In the genomic region with DNA sequence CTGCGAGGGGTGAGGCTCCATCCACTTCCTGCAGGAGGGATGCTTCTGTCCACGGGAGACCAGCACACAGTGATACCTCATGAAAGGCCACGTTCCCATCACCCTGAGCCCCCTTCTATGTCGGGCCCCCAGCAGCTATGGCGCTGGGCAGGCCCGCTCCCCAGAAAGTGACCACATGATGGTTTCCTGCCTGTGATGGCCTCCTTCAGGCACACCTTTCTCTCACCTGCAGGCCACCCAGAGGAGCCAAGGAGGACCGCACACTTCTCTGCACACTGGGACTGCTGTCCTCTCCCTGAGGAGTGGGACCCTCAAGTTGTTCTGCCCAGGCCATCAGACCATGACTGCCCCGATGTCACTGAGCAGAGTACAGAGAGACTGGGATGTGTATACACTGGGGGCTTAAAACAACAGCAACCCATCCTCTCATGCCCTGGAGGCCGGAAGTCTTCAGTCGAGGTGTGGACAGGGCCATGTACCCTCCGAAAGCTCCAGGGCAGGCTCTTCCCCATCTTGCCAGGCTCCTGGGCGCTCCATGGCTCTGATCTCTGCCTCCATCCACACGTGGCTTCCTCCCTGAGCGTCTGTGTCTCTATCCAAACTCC, we compare ENCODE assay signal across 26 cellular contexts.
"Had no signal": no experiment of that assay in that cellular context is flagged by ENCODE, and none has a peak within 500 bp of the region (broad histone marks: within the 10 kb centered on the region; RNA-seq: fewer than 3 reads in every experiment).

No MANE protein-coding gene starts in this region.

- H3K4me3 ChIP-seq: ovary, psoas muscle, right lobe of liver, sigmoid colon, stomach, tibial artery, transverse colon, vagina had no signal

- H3K4me3 Mint-ChIP-seq: naive thymus-derived CD8-positive, alpha-beta T cell; natural killer cell treated with Interleukin-12 subunit alpha and Interleukin-12 subunit beta and Interleukin-15 and Interleukin-18, amount 100 ng/mL, for 72 hours; nephron progenitor cell; neural crest cell; stimulated activated effector memory CD8-positive, alpha-beta T cell treated with anti-CD3 and anti-CD28 coated beads, Interleukin-12 subunit alpha, Interleukin-12 subunit beta, amount 100 ng/mL, for 72 hours; stimulated activated naive B cell treated with anti-CD40 and anti-IgM and Interleukin-4, amounts not matched to agents 10 μg/mL and 1 μg/mL and 100 μg/mL, for 72 hours; stimulated activated naive CD8-positive, alpha-beta T cell treated with anti-CD3 and anti-CD28 coated beads, Interleukin-15, Interleukin-2, amounts not matched to agents 100 ng/mL and 50 ng/mL, for 24 hours; type B pancreatic cell had no signal

- H3K36me3 Mint-ChIP-seq: naive thymus-derived CD8-positive, alpha-beta T cell; natural killer cell treated with Interleukin-12 subunit alpha and Interleukin-12 subunit beta and Interleukin-15 and Interleukin-18, amount 100 ng/mL, for 72 hours; stimulated activated effector memory CD8-positive, alpha-beta T cell treated with anti-CD3 and anti-CD28 coated beads, Interleukin-12 subunit alpha, Interleukin-12 subunit beta, amount 100 ng/mL, for 72 hours; stimulated activated naive B cell treated with anti-CD40 and anti-IgM and Interleukin-4, amounts not matched to agents 10 μg/mL and 1 μg/mL and 100 μg/mL, for 72 hours; type B pancreatic cell had no signal

- H2AFZ ChIP-seq: parathyroid adenoma had no signal

- H3K9ac ChIP-seq: parathyroid adenoma had no signal

- H3K27me3 Mint-ChIP-seq: stimulated activated naive B cell treated with anti-CD40 and anti-IgM and Interleukin-4, amounts not matched to agents 10 μg/mL and 1 μg/mL and 100 μg/mL, for 72 hours; stimulated activated naive CD8-positive, alpha-beta T cell treated with anti-CD3 and anti-CD28 coated beads, Interleukin-15, Interleukin-2, amounts not matched to agents 100 ng/mL and 50 ng/mL, for 24 hours; type B pancreatic cell had no signal

- H3K27me3 ChIP-seq: ovary, right lobe of liver, sigmoid colon, transverse colon, vagina had no signal

- H3K36me3 ChIP-seq: ovary, right lobe of liver, sigmoid colon, stomach, tibial artery, transverse colon, vagina had no signal

- ATAC-seq: naive thymus-derived CD8-positive, alpha-beta T cell; natural killer cell treated with Interleukin-12 subunit alpha and Interleukin-12 subunit beta and Interleukin-15 and Interleukin-18, amount 100 ng/mL, for 72 hours; psoas muscle; right cardiac atrium; right lobe of liver; stimulated activated effector memory CD8-positive, alpha-beta T cell treated with anti-CD3 and anti-CD28 coated beads, Interleukin-12 subunit alpha, Interleukin-12 subunit beta, amount 100 ng/mL, for 72 hours; stimulated activated naive B cell treated with anti-CD40 and anti-IgM and Interleukin-4, amounts not matched to agents 10 μg/mL and 1 μg/mL and 100 μg/mL, for 72 hours had no signal

- H3K27ac Mint-ChIP-seq: natural killer cell treated with Interleukin-12 subunit alpha and Interleukin-12 subunit beta and Interleukin-15 and Interleukin-18, amount 100 ng/mL, for 72 hours; progenitor cell of endocrine pancreas; stimulated activated effector memory CD8-positive, alpha-beta T cell treated with anti-CD3 and anti-CD28 coated beads, Interleukin-12 subunit alpha, Interleukin-12 subunit beta, amount 100 ng/mL, for 72 hours; stimulated activated naive B cell treated with anti-CD40 and anti-IgM and Interleukin-4, amounts not matched to agents 10 μg/mL and 1 μg/mL and 100 μg/mL, for 72 hours; stimulated activated naive CD8-positive, alpha-beta T cell treated with anti-CD3 and anti-CD28 coated beads, Interleukin-15, Interleukin-2, amounts not matched to agents 100 ng/mL and 50 ng/mL, for 24 hours; type B pancreatic cell had no signal

- H3K27ac ChIP-seq: ovary, psoas muscle, right lobe of liver, sigmoid colon, stomach, tibial artery, transverse colon, vagina had no signal

- H3K9me3 ChIP-seq: ovary, psoas muscle, right lobe of liver, sigmoid colon, stomach, tibial artery, transverse colon, vagina had no signal

- DNase-seq: nephron progenitor cell; occipital lobe; ovary; psoas muscle; right cardiac atrium; right lobe of liver; sigmoid colon; small intestine; stimulated activated CD4-positive, alpha-beta T cell treated with anti-CD3 and anti-CD28 coated beads, Interleukin-15, amount 100 ng/mL, for 24 hours; stimulated activated CD4-positive, alpha-beta T cell treated with anti-CD3 and anti-CD28 coated beads, Interleukin-2, amount 100 ng/mL, for 24 hours; stimulated activated CD4-positive, alpha-beta T cell treated with anti-CD3 and anti-CD28 coated beads, Interleukin-2, amount 100 ng/mL, for 48 hours; stimulated activated CD4-positive, alpha-beta T cell treated with anti-CD3 and anti-CD28 coated beads, Interleukin-4, amount 100 ng/mL, for 24 hours; stimulated activated naive B cell treated with anti-CD40 and anti-IgM and Interleukin-4, amounts not matched to agents 10 μg/mL and 1 μg/mL and 100 μg/mL, for 72 hours; stimulated activated naive CD4-positive, alpha-beta T cell treated with Interleukin-2 at 50 U/mL for 16 hours; stomach; tibial artery; transverse colon had no signal

- H3K9me3 Mint-ChIP-seq: neural crest cell; stimulated activated naive CD8-positive, alpha-beta T cell treated with anti-CD3 and anti-CD28 coated beads, Interleukin-15, Interleukin-2, amounts not matched to agents 100 ng/mL and 50 ng/mL, for 24 hours; type B pancreatic cell had no signal

- H3K4me1 Mint-ChIP-seq: naive thymus-derived CD8-positive, alpha-beta T cell; stimulated activated effector memory CD8-positive, alpha-beta T cell treated with anti-CD3 and anti-CD28 coated beads, Interleukin-12 subunit alpha, Interleukin-12 subunit beta, amount 100 ng/mL, for 72 hours; stimulated activated naive B cell treated with anti-CD40 and anti-IgM and Interleukin-4, amounts not matched to agents 10 μg/mL and 1 μg/mL and 100 μg/mL, for 72 hours had no signal

- H3K4me1 ChIP-seq: right lobe of liver, sigmoid colon, stomach, transverse colon, vagina had no signal
